Comparison of ENCODE assay signal across 9 cellular contexts in the genomic region with DNA sequence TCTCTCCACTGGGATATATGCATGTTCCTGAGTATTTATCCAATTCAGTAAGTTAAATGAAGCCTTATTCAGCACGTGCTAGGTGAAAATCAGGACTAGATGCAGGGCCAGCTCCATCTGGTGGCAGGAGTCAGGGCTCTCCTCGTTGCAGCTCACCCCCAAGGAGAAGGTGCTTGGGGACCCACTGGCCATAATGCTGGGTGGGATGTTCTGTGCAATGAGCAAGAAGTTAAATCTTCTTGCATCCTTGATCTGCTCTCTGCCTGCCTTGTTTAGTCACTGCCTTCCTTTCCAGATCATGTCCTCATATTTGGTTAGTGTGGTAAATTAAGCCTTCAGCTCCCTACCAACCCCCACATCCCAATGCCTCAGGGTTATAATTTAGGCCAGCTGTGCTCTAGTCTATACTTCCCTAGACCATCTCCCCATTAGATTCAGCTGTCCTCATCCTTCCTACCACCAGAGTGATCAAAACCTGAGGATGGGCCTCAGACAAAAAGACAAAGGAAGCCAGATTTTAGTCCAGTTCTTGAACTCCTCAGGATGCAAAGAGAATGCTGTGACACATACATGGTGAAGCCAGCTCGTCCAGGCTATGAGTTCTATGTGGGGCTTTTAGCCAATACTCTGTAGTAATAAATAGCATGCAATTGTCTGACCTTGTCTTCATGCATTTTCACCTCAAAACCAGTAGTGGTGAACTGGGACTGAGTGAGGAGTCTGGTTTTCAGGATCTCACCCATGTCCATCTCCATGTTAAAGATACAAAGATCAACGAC. TPM values are rescaled to one million over a fixed set of nuclear protein-coding genes. Genes with fewer than 3 reads are reported as not detected.
DNase-seq lines count a peak whose midpoint lies in the region; ATAC-seq and TF ChIP-seq lines count a peak whose summit lies in the region.
"Had no signal": no experiment of that assay in that cellular context is flagged by ENCODE, and none has a peak within 500 bp of the region (broad histone marks: within the 10 kb centered on the region; RNA-seq: fewer than 3 reads in every experiment).

No MANE protein-coding gene starts in this region.

- H3K4me2 ChIP-seq in GM23338, result no peak overlapping the region

- H3K27ac ChIP-seq in GM23338 (ENCODE audit: low read depth), result no peak overlapping the region
- no peak overlapping the region for H3K27ac ChIP-seq in Peyer's patch
- no peak overlapping the region for H3K27ac ChIP-seq in CD4-positive, alpha-beta T cell (ENCODE audit: low read depth, low read length)

- peak; percentile 90 for ATAC-seq in GM23338
- ATAC-seq in HG03460 (IDR thresholded peaks at IDR 0.05; ENCODE audit: unreplicated experiment), result no peak
- ATAC-seq in CD4-positive, alpha-beta T cell (ENCODE audit: poor library complexity), result no peak
- ATAC-seq in HG03135 (IDR thresholded peaks at IDR 0.05; ENCODE audit: unreplicated experiment), result no peak

- H3K27me3 ChIP-seq in GM23338 (ENCODE audit: insufficient read depth) (no peaks in the 10 kb centered on the region), Peyer's patch (no peaks in the 10 kb centered on the region)
- H3K27me3 ChIP-seq in CD4-positive, alpha-beta T cell (ENCODE audit: control insufficient read depth, insufficient read depth, low read length), result no peaks in the 10 kb centered on the region

- H3K36me3 Mint-ChIP-seq in GM23338 (ENCODE audit: low read depth), result no peaks in the 10 kb centered on the region
- peaks cover 5% of the 10 kb centered on the region for H3K36me3 Mint-ChIP-seq in glutamatergic neuron (ENCODE audit: unreplicated experiment)
- H3K36me3 Mint-ChIP-seq in CD4-positive, alpha-beta T cell (ENCODE audit: low read depth), result no peaks in the 10 kb centered on the region

- CTCF ChIA-PET in CD4-positive, alpha-beta T cell (lab: Charles Lee), result interaction anchor here (0.8 kb wide), 1 partner anchor 9 kb away, joined by 3 read pairs; no protein-coding TSS in a partner anchor

- no peak for TF ChIP-seq POLR2A in Peyer's patch (IDR thresholded peaks at IDR 0.05)

- no peaks in the 10 kb centered on the region for H3K36me3 ChIP-seq in GM23338 (ENCODE audit: insufficient read depth)
- H3K36me3 ChIP-seq in Peyer's patch, result no peaks in the 10 kb centered on the region

- H3K4me3 Mint-ChIP-seq in GM23338 (no peak overlapping the region), glutamatergic neuron (ENCODE audit: unreplicated experiment) (no peak overlapping the region)
- H3K4me3 Mint-ChIP-seq in CD4-positive, alpha-beta T cell, result no peak overlapping the region

- H3K9me3 Mint-ChIP-seq in GM23338, result no peaks in the 10 kb centered on the region; the same call in 2 of the 3 replicates
- no peaks in the 10 kb centered on the region for H3K9me3 Mint-ChIP-seq in glutamatergic neuron (ENCODE audit: unreplicated experiment)
- peaks cover 2% of the 10 kb centered on the region for H3K9me3 Mint-ChIP-seq in CD4-positive, alpha-beta T cell

- H2AFZ ChIP-seq in GM23338, result no peak overlapping the region

- peak; percentile 82 to 90 for TF ChIP-seq CTCF in GM23338 (conservative IDR thresholded peaks at IDR 0.05; ENCODE audit: low read depth in 2 of 2)
- peak in 4 of 6 experiments; percentile 18 to 65 (median 56) for TF ChIP-seq CTCF in Peyer's patch (IDR thresholded peaks at IDR 0.05)
- no peak for TF ChIP-seq CTCF in glutamatergic neuron (IDR thresholded peaks at IDR 0.05; ENCODE audit: partially characterized antibody, unreplicated experiment)
- no peak for TF ChIP-seq CTCF in CD4-positive, alpha-beta T cell (IDR thresholded peaks at IDR 0.05)

- DNase-seq in A172 (ENCODE audit: low spot score) (peak; percentile 28), GM23338 (ENCODE audit: low spot score) (peak; percentile 72), Peyer's patch (peak in 1 of 3 donors; percentile 59), glutamatergic neuron (peak; percentile 30), NCI-H128 (lab: John Stamatoyannopoulos, UW; ENCODE audit: unreplicated experiment) (no peak)
- no peak for DNase-seq in CD4-positive, alpha-beta T cell
- DNase-seq: NCI-H2029 had no signal

- H3K27ac Mint-ChIP-seq in GM23338, result no peak overlapping the region
- H3K27ac Mint-ChIP-seq in glutamatergic neuron (ENCODE audit: unreplicated experiment), result no peak overlapping the region
- H3K27ac Mint-ChIP-seq in CD4-positive, alpha-beta T cell, result no peak overlapping the region

- H3F3A ChIP-seq in GM23338 (replicated peaks; ENCODE audit: low read depth), result no peaks in the 10 kb centered on the region

- H3K9me3 ChIP-seq in Peyer's patch, result no peaks in the 10 kb centered on the region
- no peaks in the 10 kb centered on the region for H3K9me3 ChIP-seq in CD4-positive, alpha-beta T cell (ENCODE audit: control insufficient read depth, low read length)

- peaks cover 4% of the 10 kb centered on the region for H3K27me3 Mint-ChIP-seq in GM23338 (ENCODE audit: insufficient read depth, low read depth, poor library complexity)
- H3K27me3 Mint-ChIP-seq in glutamatergic neuron (ENCODE audit: unreplicated experiment), result peaks cover 5% of the 10 kb centered on the region
- H3K27me3 Mint-ChIP-seq in CD4-positive, alpha-beta T cell, result no peaks in the 10 kb centered on the region

- H3K79me2 ChIP-seq in GM23338 (replicated peaks; ENCODE audit: insufficient read depth), result no peaks in the 10 kb centered on the region

- H3K4me1 Mint-ChIP-seq in GM23338 (peaks cover 5% of the 10 kb centered on the region), glutamatergic neuron (ENCODE audit: low read depth, unreplicated experiment) (no peaks in the 10 kb centered on the region)
- H3K4me1 Mint-ChIP-seq in CD4-positive, alpha-beta T cell (ENCODE audit: low read depth), result no peaks in the 10 kb centered on the region

- POLR2A ChIA-PET in CD4-positive, alpha-beta T cell (lab: Charles Lee), result no interaction called here

- intact Hi-C loops in CD4-positive, alpha-beta T cell (cut with DNase I, micrococcal nuclease), result no loop called here

- H3K4me1 ChIP-seq in GM23338 (ENCODE audit: insufficient read depth) (no peaks in the 10 kb centered on the region; the same call in 1 of the 2 replicates), Peyer's patch (no peaks in the 10 kb centered on the region)

- peaks cover 10% of the 10 kb centered on the region; the same call in 1 of the 2 replicates for H3K9me2 ChIP-seq in GM23338 (ENCODE audit: insufficient read depth)

- no peaks in the 10 kb centered on the region for H4K20me1 ChIP-seq in GM23338 (replicated peaks; ENCODE audit: insufficient read depth)

- no peak overlapping the region for H3K4me3 ChIP-seq in GM23338
- H3K4me3 ChIP-seq in Peyer's patch, result no peak overlapping the region

TF ChIP-seq in GM23338, 12 proteins besides CTCF, POLR2A, EP300 and RAD21 (continues in another document):
- TF ChIP-seq NANOG (IDR thresholded peaks at IDR 0.05; ENCODE audit: borderline replicate concordance) (no peak), REST (IDR thresholded peaks at IDR 0.05; ENCODE audit: unreplicated experiment) (no peak)

RNA-seq across cellular contexts. Expression of gene SEC16B, which starts 55.9 kb away (rescaled TPM):
- 0.05 and 0.19 TPM in 2 replicates for total RNA-seq in A172 (2014; rRNA removed; shearing (Covaris generic))
- total RNA-seq in GM23338 (2014; rRNA removed; shearing (Covaris generic)), result 0.70 and 1.2 TPM in 2 replicates
- 0.29 and 0.75 TPM in 2 replicates for polyA plus RNA-seq in GM23338 (2016; fragmentation: Nextera tagmentation; extraction: Ambion mirVana)
- total RNA-seq in Peyer's patch, result 100 to 1,000 TPM in 1 of 4 donors, 10 to 100 TPM in 3; 20.6 to 147 (median 55.0) TPM
- total RNA-seq in glutamatergic neuron (ENCODE audit: unreplicated experiment), result 0.93 TPM
- total RNA-seq in CD4-positive, alpha-beta T cell, result not detected

Comparison
In these comparisons a context has a peak if more than half of its experiments do, and no peak if none do; other contexts are left out.
1. DNase-seq: peak in A172 (single experiment), GM23338 (single experiment) and glutamatergic neuron (single experiment); none in NCI-H128 (single experiment) and CD4-positive, alpha-beta T cell (0 of 10).
2. CTCF ChIP-seq: peak in GM23338 (2 of 2) and Peyer's patch (4 of 6); none in glutamatergic neuron (single experiment) and CD4-positive, alpha-beta T cell (single experiment).